In the genomic region with DNA sequence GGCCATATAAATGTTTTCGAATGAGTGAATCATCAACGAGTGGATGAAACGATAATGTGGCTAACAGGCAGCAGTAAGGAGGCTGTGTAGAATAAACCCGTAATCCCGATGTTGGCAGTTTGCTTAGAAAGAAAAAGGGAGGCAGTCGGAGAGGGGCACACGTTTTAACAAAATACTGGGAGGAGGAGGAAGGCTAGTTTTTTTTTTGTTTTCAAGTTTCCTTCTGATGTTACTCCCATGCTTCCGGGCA, we compare ENCODE assay signal across 8 cellular contexts. TPM values are rescaled to one million over a fixed set of nuclear protein-coding genes. Genes with fewer than 3 reads are reported as not detected.
DNase-seq lines count a peak whose midpoint lies in the region; ATAC-seq and TF ChIP-seq lines count a peak whose summit lies in the region.

No MANE protein-coding gene starts in this region.

- TF ChIP-seq EP300 in gastroesophageal sphincter (IDR thresholded peaks at IDR 0.05) = no peak

- H3K9ac ChIP-seq in skeletal muscle satellite cell (ENCODE audit: low read depth, low read length) = peak overlapping the region; percentile 77

- 0 to 2% methylated on average over 8 of the region's 8 CpGs for WGBS in gastroesophageal sphincter (ENCODE audit: low coverage in 1 of 2), 2 donors

- peak overlapping the region; percentile 77 for H3K27ac Mint-ChIP-seq in T-helper 17 cell

- TF ChIP-seq POLR2A in gastroesophageal sphincter (IDR thresholded peaks at IDR 0.05) = no peak

- peaks cover 24% of the 10 kb centered on the region for H3K4me1 Mint-ChIP-seq in T-helper 17 cell

- no peaks in the 10 kb centered on the region for H3K9me3 ChIP-seq in T-helper 17 cell (ENCODE audit: control insufficient read depth, low read length, poor library complexity, severe bottlenecking)
- H3K9me3 ChIP-seq in gastroesophageal sphincter = no peaks in the 10 kb centered on the region
- H3K9me3 ChIP-seq in skeletal muscle satellite cell (replicated peaks; ENCODE audit: low read length) = no peaks in the 10 kb centered on the region

- H3K4me2 ChIP-seq in skeletal muscle satellite cell (ENCODE audit: low read length) = peak overlapping the region; percentile 86

- H3K4me3 ChIP-seq in H7 (ENCODE audit: insufficient read depth, low read depth, low read length) (peak overlapping the region; percentile 98), gastroesophageal sphincter (peak overlapping the region; percentile 94 to 96), skeletal muscle satellite cell (ENCODE audit: low read length) (peak overlapping the region; percentile 85)

- peaks cover 3% of the 10 kb centered on the region for H3K36me3 Mint-ChIP-seq in T-helper 17 cell (ENCODE audit: low read depth)

- DNase-seq in H7 (no peak), T-helper 17 cell (no peak), foreskin melanocyte (no peak), NCI-H2196 (lab: John Stamatoyannopoulos, UW; ENCODE audit: unreplicated experiment) (no peak), D341Med (ENCODE audit: low spot score) (no peak)
- DNase-seq in activated CD4-positive, CD25-positive, alpha-beta regulatory T cell (lab: John Stamatoyannopoulos, UW) = no peak

- H3K4me1 ChIP-seq in gastroesophageal sphincter (peaks cover 0 to 26% (median 6%) of the 10 kb centered on the region in 3 donors), skeletal muscle satellite cell (ENCODE audit: control insufficient read depth, insufficient read depth, low read length) (peaks cover 16% of the 10 kb centered on the region)

- peak overlapping the region; percentile 96 for H3K4me3 Mint-ChIP-seq in T-helper 17 cell

- no peak for TF ChIP-seq CTCF in gastroesophageal sphincter (IDR thresholded peaks at IDR 0.05)

- H3K27me3 ChIP-seq in H7 (ENCODE audit: control insufficient read depth, insufficient read depth, low read length) (no peaks in the 10 kb centered on the region), gastroesophageal sphincter (no peaks in the 10 kb centered on the region), skeletal muscle satellite cell (ENCODE audit: control insufficient read depth, insufficient read depth, low read length) (no peaks in the 10 kb centered on the region)

- peak overlapping the region in 3 of 4 donors; percentile 78 for H3K27ac ChIP-seq in gastroesophageal sphincter

- H3K27me3 Mint-ChIP-seq in T-helper 17 cell = no peaks in the 10 kb centered on the region

- H3K36me3 ChIP-seq in H7 (replicated peaks; ENCODE audit: control insufficient read depth, insufficient read depth, low read length) (peaks cover 8% of the 10 kb centered on the region), gastroesophageal sphincter (no peaks in the 10 kb centered on the region), skeletal muscle satellite cell (ENCODE audit: insufficient read depth, low read length) (no peaks in the 10 kb centered on the region)

- ATAC-seq in T-helper 17 cell (no peak), gastroesophageal sphincter (no peak)

RNA-seq across cellular contexts. Expression of a gene that starts 0.5 kb away (rescaled TPM):
- total RNA-seq in H7 (2014; rRNA removed; shearing (Covaris generic)) = 203 and 255 TPM in 2 replicates
- total RNA-seq in T-helper 17 cell = 1 to 10 TPM; 9.7 to 9.9 TPM
- 10 to 100 TPM in 1 of 4 donors, 1 to 10 TPM in 3; 5.7 to 12.9 (median 8.5) TPM for total RNA-seq in gastroesophageal sphincter
- total RNA-seq in skeletal muscle satellite cell (2012; rRNA removed) = 17.5 and 18.3 TPM in 2 replicates

RNA-seq across cellular contexts. Expression of a gene that starts 33.4 kb away (rescaled TPM):
- 43.1 and 74.9 TPM in 2 replicates for total RNA-seq in H7 (2014; rRNA removed; shearing (Covaris generic))
- not detected for total RNA-seq in T-helper 17 cell
- total RNA-seq in gastroesophageal sphincter = 1 to 10 TPM in 1 of 4 donors, under 1 TPM in 1, not detected in 2; 0.54 to 6.1 TPM
- not detected in 2 replicates for total RNA-seq in skeletal muscle satellite cell (2012; rRNA removed)

Comparison
In these comparisons a context has a peak if more than half of its experiments do, and no peak if none do; other contexts are left out.
1. RNA of a gene that starts 0.5 kb away (total RNA-seq): 203 to 255 TPM in H7; 9.7 to 9.9 TPM in T-helper 17 cell and 5.7 to 12.9 TPM in gastroesophageal sphincter; every median in the first group is over 10 times any median in the second.
2. Peak in every context shown above with its lines, with median percentiles within 50 percentile points of each other: H3K4me3 ChIP-seq.